32 cellular contexts compared by ENCODE assay signal in genomic region chr1:192771341-192771740, GRCh38.
"Had no signal": no experiment of that assay in that cellular context is flagged by ENCODE, and none has a peak within 500 bp of the region (broad histone marks: within the 10 kb centered on the region; RNA-seq: fewer than 3 reads in every experiment).

No MANE protein-coding gene starts in this region.

- H3K4me3 Mint-ChIP-seq: T-cell had no signal

- ATAC-seq: Panc1, SK-N-SH treated with all-trans-retinoic acid at 6 μM for 48 hours, T-cell had no signal

- H3K9me3 ChIP-seq: SJCRH30 had no signal

- H3K9me3 Mint-ChIP-seq: T-cell had no signal

- H3K27ac Mint-ChIP-seq: T-cell had no signal

- H3K4me3 ChIP-seq: PC-9, SJCRH30, SK-N-MC had no signal

- FAIRE-seq: RCC 7860 had no signal

- H3K4me1 Mint-ChIP-seq: T-cell had no signal

- H3K27me3 ChIP-seq: SJCRH30 had no signal

- H3K36me3 ChIP-seq: SJCRH30 had no signal

- H3K4me1 ChIP-seq: SJCRH30 had no signal

- H3K36me3 Mint-ChIP-seq: T-cell had no signal

- DNase-seq: KG1, MM.1S, MV-4-11, NCI-H1092, NCI-H1105, NCI-H1417 treated with DMSO at 0.1 percent for 48 hours, NCI-H146, NCI-H1694, NCI-H187, NCI-H1930, NCI-H2029 treated with DMSO at 0.1 percent for 48 hours, NCI-H2081 treated with DMSO at 0.1 percent for 48 hours, NCI-H2107, NCI-H2171, NCI-H226, NCI-H446 treated with DMSO at 0.1 percent for 48 hours, NCI-H510A, NCI-H524, NCI-H526, NCI-H69, NCI-H748 treated with DMSO at 0.1 percent for 48 hours, NCI-H82, PC-9, SHP77, SIG-M5, SJCRH30, T-cell had no signal

- H3K27ac ChIP-seq: PC-9, RWPE1, SJCRH30, SK-N-MC had no signal
